Comparison of ENCODE assay signal across 27 cellular contexts in genomic region chr1:241815957-241816356, GRCh38.
"Had no signal": no experiment of that assay in that cellular context is flagged by ENCODE, and none has a peak within 500 bp of the region (broad histone marks: within the 10 kb centered on the region; RNA-seq: fewer than 3 reads in every experiment).

No MANE protein-coding gene starts in this region.

- H3K9ac ChIP-seq: KMS-11 had no signal

- H3K27ac ChIP-seq: HL-60, KMS-11, Peyer's patch, SJCRH30 had no signal

- DNase-seq: Kasumi-1, MV-4-11, NCI-H1048, NCI-H1105, NCI-H1417, NCI-H1436 treated with DMSO at 0.1 percent for 48 hours, NCI-H1694, NCI-H187 treated with DMSO at 0.1 percent for 48 hours, NCI-H2029 treated with DMSO at 0.1 percent for 48 hours, NCI-H226, NCI-H446, NCI-H510A, NCI-H524 treated with DMSO at 0.1 percent for 48 hours, NCI-H69, NCI-H774, OCI-M1, PC-9, Peyer's patch, SHP77 treated with DMSO at 0.1 percent for 48 hours, SJCRH30, T-helper 1 cell, T-helper 17 cell had no signal

- H3K9me3 ChIP-seq: Peyer's patch, SJCRH30 had no signal

- ATAC-seq: Right ventricle myocardium inferior, SK-N-SH treated with all-trans-retinoic acid at 6 μM for 48 hours, T-helper 17 cell had no signal

- FAIRE-seq: HTR-8/SVneo had no signal

- H3K4me1 ChIP-seq: Peyer's patch, SJCRH30 had no signal

- H2AFZ ChIP-seq: PC-9 had no signal

- H3K27me3 ChIP-seq: Peyer's patch, SJCRH30 had no signal

- H3K4me2 ChIP-seq: KMS-11 had no signal

- H3K36me3 ChIP-seq: Peyer's patch, SJCRH30 had no signal

- H3K4me3 ChIP-seq: PC-9, Peyer's patch, SJCRH30 had no signal
